In genomic region chr5:54719384-54720306, GRCh38 we compare ENCODE assay signal across 8 cellular contexts.
A peak's percentile ranks its signal among the peaks of the same experiment; 100 is the strongest.
DNase-seq lines count a peak whose midpoint lies in the region; ATAC-seq and TF ChIP-seq lines count a peak whose summit lies in the region.

No MANE protein-coding gene starts in this region.

- WGBS in lung, 2 donors, result 61 to 69% methylated on average over 7 of the region's 7 CpGs

- H3K27me3 ChIP-seq in lung (ENCODE audit: control insufficient read depth, insufficient read depth), result no peaks in the 10 kb centered on the region

- peak overlapping the region; percentile 12 for H3K4me3 ChIP-seq in choroid plexus epithelial cell (ENCODE audit: low read depth, low read length)
- no peak overlapping the region for H3K4me3 ChIP-seq in lung

- ATAC-seq in lung (ENCODE audit: insufficient read depth, low FRiP score) (peak; percentile 27), HG02623 (IDR thresholded peaks at IDR 0.05; ENCODE audit: unreplicated experiment) (no peak)

- DNase-seq in AG08395 (ENCODE audit: low spot score) (peak; percentile 67), LHCN-M2 (ENCODE audit: low read depth) (peak; percentile 83), choroid plexus epithelial cell (ENCODE audit: low read depth) (peak; percentile 99), lung (ENCODE audit: low spot score) (no peak), NCI-H2107 treated with DMSO at 0.1 percent for 48 hours (lab: John Stamatoyannopoulos, UW; ENCODE audit: unreplicated experiment) (no peak), NCI-H146 (lab: John Stamatoyannopoulos, UW) (no peak)
- DNase-seq in activated T-cell treated with anti-CD3 and anti-CD28 coated beads, Interleukin-2, amount 50 U/mL, for 1 hour, result no peak

- peak; percentile 22 for TF ChIP-seq CTCF in choroid plexus epithelial cell (conservative IDR thresholded peaks at IDR 0.05; ENCODE audit: low read depth, low read length)
- no peak for TF ChIP-seq CTCF in lung (IDR thresholded peaks at IDR 0.05; ENCODE audit: control extremely low read depth, extremely low read depth)

- peak overlapping the region in 1 of 2 donors; percentile 74 for H3K27ac ChIP-seq in lung (ENCODE audit: low read depth in 1 of 2, low read length in 1 of 2)

- no peaks in the 10 kb centered on the region for H3K36me3 ChIP-seq in lung (ENCODE audit: control insufficient read depth in 2 of 2, insufficient read depth in 2 of 2, low read length in 2 of 2)

- peaks cover 6 to 10% of the 10 kb centered on the region in 2 donors for H3K4me1 ChIP-seq in lung (ENCODE audit: control insufficient read depth in 2 of 2, insufficient read depth in 2 of 2, low read length in 2 of 2)

- no peaks in the 10 kb centered on the region for H3K9me3 ChIP-seq in lung (ENCODE audit: control insufficient read depth in 2 of 2, insufficient read depth in 1 of 2, low read length in 1 of 2)

Comparison
In these comparisons a context has a peak if more than half of its experiments do, and no peak if none do; other contexts are left out.
1. DNase-seq: peak in AG08395 (single experiment), LHCN-M2 (single experiment) and choroid plexus epithelial cell (single experiment); none in lung (single experiment), NCI-H2107 treated with DMSO at 0.1 percent for 48 hours (single experiment), NCI-H146 (single experiment) and activated T-cell treated with anti-CD3 and anti-CD28 coated beads, Interleukin-2, amount 50 U/mL, for 1 hour (single experiment).